In the genomic region with DNA sequence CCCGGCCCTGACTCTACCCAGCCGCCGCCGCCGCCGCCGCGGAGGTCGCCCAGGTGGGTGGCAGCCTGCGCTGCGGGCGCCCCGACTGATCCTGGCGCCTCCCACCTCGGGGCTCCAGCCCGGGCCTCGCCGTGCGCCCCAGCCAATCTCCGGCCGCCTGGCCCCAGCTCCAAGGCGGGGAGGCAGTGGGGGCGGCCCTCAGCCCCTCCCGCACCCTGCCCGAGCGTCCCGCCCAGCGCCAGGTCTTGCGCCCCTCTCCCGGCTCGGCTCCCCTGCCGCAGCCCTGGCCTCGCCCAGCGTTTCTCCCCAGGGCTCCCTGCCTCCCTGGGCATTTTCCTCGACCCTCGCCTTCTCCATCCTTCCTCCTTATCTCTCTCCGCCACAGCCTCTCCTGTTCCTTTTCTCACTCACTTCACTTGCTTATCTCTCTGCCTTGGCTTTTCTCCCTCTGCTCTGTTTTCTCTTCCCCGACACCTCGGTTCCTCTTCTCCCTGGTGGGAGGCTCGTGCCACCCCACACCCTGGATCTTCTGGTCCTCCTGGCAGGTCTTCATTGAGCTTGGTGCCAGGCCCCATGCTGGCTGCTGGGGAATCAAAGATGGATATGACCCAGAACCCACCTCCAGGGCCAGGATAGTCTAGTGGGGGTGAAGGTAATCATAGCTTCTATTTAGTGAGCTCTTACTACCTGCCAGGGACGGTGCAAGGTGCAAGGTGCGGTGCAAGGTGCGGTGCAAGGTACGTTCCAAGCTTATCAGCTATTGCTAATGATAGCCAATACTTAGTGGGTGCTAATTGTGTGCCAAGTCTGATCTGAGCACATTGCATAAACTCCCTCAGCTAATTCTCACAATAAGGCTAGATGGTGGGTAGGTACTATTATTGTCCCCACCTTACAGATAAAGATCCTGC, we compare ENCODE assay signal across 8 cellular contexts. TPM values are rescaled to one million over a fixed set of nuclear protein-coding genes. Genes with fewer than 3 reads are reported as not detected.
DNase-seq lines count a peak whose midpoint lies in the region; ATAC-seq and TF ChIP-seq lines count a peak whose summit lies in the region.

A gene with protein sequence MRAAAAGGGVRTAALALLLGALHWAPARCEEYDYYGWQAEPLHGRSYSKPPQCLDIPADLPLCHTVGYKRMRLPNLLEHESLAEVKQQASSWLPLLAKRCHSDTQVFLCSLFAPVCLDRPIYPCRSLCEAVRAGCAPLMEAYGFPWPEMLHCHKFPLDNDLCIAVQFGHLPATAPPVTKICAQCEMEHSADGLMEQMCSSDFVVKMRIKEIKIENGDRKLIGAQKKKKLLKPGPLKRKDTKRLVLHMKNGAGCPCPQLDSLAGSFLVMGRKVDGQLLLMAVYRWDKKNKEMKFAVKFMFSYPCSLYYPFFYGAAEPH (minus strand): TSS at position 87 of the 911 bp plus-strand sequence. CDS start 166 bp downstream, outside the sequence.

- H3K27ac ChIP-seq in RWPE2 (ENCODE audit: poor library complexity, severe bottlenecking) (no peak within 1 kb of the TSS), neuronal stem cell (replicated peaks; ENCODE audit: low read length) (no peak within 1 kb of the TSS), PC-9 (no peak within 1 kb of the TSS)

- no peaks in the 10 kb centered on the region for H3K36me3 ChIP-seq in RWPE2 (ENCODE audit: low read depth)
- no peaks in the 10 kb centered on the region for H3K36me3 ChIP-seq in neuronal stem cell (replicated peaks in 1 of 2; ENCODE audit: control insufficient read depth in 2 of 2, insufficient read depth in 2 of 2, low read length in 2 of 2)
- H3K36me3 ChIP-seq in PC-9 (ENCODE audit: low read depth): no peaks in the 10 kb centered on the region

- H4K91ac ChIP-seq in neuronal stem cell (ENCODE audit: low read depth, low read length, poor library complexity): no peak within 1 kb of the TSS

- peak within 1 kb of the TSS; percentile 15 for H2BK15ac ChIP-seq in neuronal stem cell (ENCODE audit: low read length)

- no peak within 1 kb of the TSS for H3K27ac Mint-ChIP-seq in glutamatergic neuron (ENCODE audit: unreplicated experiment)

- no peaks in the 10 kb centered on the region for H3K4me1 ChIP-seq in RWPE2 (ENCODE audit: insufficient read depth, poor library complexity, severe bottlenecking)
- peaks cover 4 to 6% of the 10 kb centered on the region in 2 donors for H3K4me1 ChIP-seq in neuronal stem cell (ENCODE audit: control insufficient read depth in 2 of 2, insufficient read depth in 1 of 2, low read depth in 1 of 2, low read length in 2 of 2)
- H3K4me1 ChIP-seq in PC-9 (replicated peaks; ENCODE audit: insufficient read depth): no peaks in the 10 kb centered on the region

- no peaks in the 10 kb centered on the region for H3K9me2 ChIP-seq in PC-9 (ENCODE audit: insufficient read depth)

- H3K79me2 ChIP-seq in PC-9 (ENCODE audit: low read depth): no peaks in the 10 kb centered on the region

- no peak within 1 kb of the TSS for H2BK12ac ChIP-seq in neuronal stem cell (ENCODE audit: low read length)

- no peaks in the 10 kb centered on the region for H4K20me1 ChIP-seq in PC-9 (ENCODE audit: insufficient read depth)

- no peak within 1 kb of the TSS for H2AK5ac ChIP-seq in neuronal stem cell (ENCODE audit: low read depth, low read length)

- no peak within 1 kb of the TSS for H3K4ac ChIP-seq in neuronal stem cell (ENCODE audit: low read length)

- DNase-seq in CMK (ENCODE audit: low read depth) (peak; percentile 83), RWPE2 (ENCODE audit: low spot score) (no peak), glutamatergic neuron (no peak), neuronal stem cell (ENCODE audit: low spot score) (no peak), ecto neural progenitor cell (ENCODE audit: low spot score) (no peak), PC-9 (no peak), GM10248 (ENCODE audit: extremely low spot score) (no peak), NCI-H1694 treated with DMSO at 0.1 percent for 48 hours (lab: John Stamatoyannopoulos, UW) (no peak)

- no peak within 1 kb of the TSS for H2BK5ac ChIP-seq in neuronal stem cell (ENCODE audit: low read length)

- peaks cover 28% of the 10 kb centered on the region for H3K27me3 Mint-ChIP-seq in glutamatergic neuron (ENCODE audit: unreplicated experiment)

- peak within 1 kb of the TSS; percentile 60 for H3K23ac ChIP-seq in neuronal stem cell (ENCODE audit: low read depth, low read length, poor library complexity)

- POLR2A ChIA-PET in PC-9 (lab: Charles Lee; ENCODE audit: unreplicated experiment) (no interaction called here), GM10248 (lab: Yijun Ruan, JAX) (no interaction called here)

- peaks cover 7% of the 10 kb centered on the region for H3K9me3 Mint-ChIP-seq in glutamatergic neuron (ENCODE audit: unreplicated experiment)

- no peak within 1 kb of the TSS for H2BK120ac ChIP-seq in neuronal stem cell (ENCODE audit: low read depth, low read length)

- peak within 1 kb of the TSS; percentile 13 for H3K4me3 ChIP-seq in RWPE2 (ENCODE audit: severe bottlenecking)
- H3K4me3 ChIP-seq in neuronal stem cell (ENCODE audit: low read length in 2 of 2): peak within 1 kb of the TSS; percentile 30 to 83
- no peak within 1 kb of the TSS for H3K4me3 ChIP-seq in PC-9

- ATAC-seq in RWPE2 (ENCODE audit: low read depth): no peak

- H3K4me2 ChIP-seq in neuronal stem cell (ENCODE audit: insufficient read depth, low read length, poor library complexity, severe bottlenecking): peak within 1 kb of the TSS; percentile 92
- H3K4me2 ChIP-seq in PC-9: no peak within 1 kb of the TSS

- no peaks in the 10 kb centered on the region for H3K4me1 Mint-ChIP-seq in glutamatergic neuron (ENCODE audit: low read depth, unreplicated experiment)

- H3K18ac ChIP-seq in neuronal stem cell (ENCODE audit: low read length): peak within 1 kb of the TSS; percentile 81

- peak within 1 kb of the TSS; percentile 89 for H3K4me3 Mint-ChIP-seq in glutamatergic neuron (ENCODE audit: unreplicated experiment)

- WGBS in neuronal stem cell (ENCODE audit: extremely low coverage in 2 of 2, insufficient read length in 2 of 2, insufficient replicate concordance in 1 of 2), 2 donors: no CpG with 5 or more reads among the region's 44 CpGs

- peak within 1 kb of the TSS; percentile 25 for H3K14ac ChIP-seq in neuronal stem cell (ENCODE audit: low read length)

- no peaks in the 10 kb centered on the region for H3K9me3 ChIP-seq in RWPE2 (ENCODE audit: severe bottlenecking)
- no peaks in the 10 kb centered on the region for H3K9me3 ChIP-seq in neuronal stem cell (replicated peaks in 1 of 2; ENCODE audit: control insufficient read depth in 2 of 2, insufficient read depth in 1 of 2, low read depth in 1 of 2, low read length in 2 of 2)
- H3K9me3 ChIP-seq in PC-9 (ENCODE audit: insufficient read depth, low read depth): no peaks in the 10 kb centered on the region

- CTCF ChIA-PET in PC-9 (lab: Charles Lee): no interaction called here
- CTCF ChIA-PET in GM10248 (lab: Yijun Ruan, JAX): interaction anchor here (1.0 to 1.2 kb wide), 3 partner anchors 9 to 20 kb away, joined by 3 to 5 read pairs (median 3); no protein-coding TSS in a partner anchor

- TF ChIP-seq CTCF in RWPE2 (IDR thresholded peaks at IDR 0.05; ENCODE audit: poor library complexity, severe bottlenecking) (no peak), glutamatergic neuron (IDR thresholded peaks at IDR 0.05; ENCODE audit: partially characterized antibody, unreplicated experiment) (no peak), PC-9 (conservative IDR thresholded peaks at IDR 0.05) (no peak), GM10248 (IDR thresholded peaks at IDR 0.05; ENCODE audit: control extremely low read depth, extremely low read depth, low read depth, missing control alignments) (no peak)

- H3K27me3 ChIP-seq in RWPE2 (ENCODE audit: insufficient read depth, poor library complexity, severe bottlenecking): peaks cover 45% of the 10 kb centered on the region
- H3K27me3 ChIP-seq in neuronal stem cell (ENCODE audit: control insufficient read depth in 3 of 3, insufficient read depth in 3 of 3, low read depth in 1 of 3, low read length in 3 of 3): peaks cover 15 to 63% (median 51%) of the 10 kb centered on the region in 3 experiments
- H3K27me3 ChIP-seq in PC-9 (ENCODE audit: insufficient read depth, low read depth): no peaks in the 10 kb centered on the region

- no peak within 1 kb of the TSS for H4K8ac ChIP-seq in neuronal stem cell (ENCODE audit: low read depth, low read length)

- H3K36me3 Mint-ChIP-seq in glutamatergic neuron (ENCODE audit: unreplicated experiment): peaks cover 4% of the 10 kb centered on the region

- no peaks in the 10 kb centered on the region for H3F3A ChIP-seq in PC-9 (ENCODE audit: insufficient read depth, low read depth)

- H2AFZ ChIP-seq in neuronal stem cell (ENCODE audit: low read length) (peak within 1 kb of the TSS; percentile 94), PC-9 (no peak within 1 kb of the TSS)

- BruUV-seq in PC-9 (replicated peaks; lab: Mats Ljungman, UMichigan): no TSS peak

- peak within 1 kb of the TSS; percentile 83 for H3K9ac ChIP-seq in neuronal stem cell (ENCODE audit: low read depth, low read length, poor library complexity)

- H3K79me1 ChIP-seq in neuronal stem cell (ENCODE audit: low read depth, low read length): no peaks in the 10 kb centered on the region

- intact Hi-C loops in PC-9 (cut with micrococcal nuclease; ENCODE audit: unreplicated experiment): no loop called here

RNA-seq across cellular contexts. Expression of the gene that starts here (rescaled TPM):
- total RNA-seq in glutamatergic neuron (ENCODE audit: unreplicated experiment) (not detected), PC-9 (2021) (not detected in 2 replicates)
- 0.06 TPM for polyA plus RNA-seq in neuronal stem cell (2013, experiment 1 of 2)
- polyA plus RNA-seq in neuronal stem cell (2013, experiment 2 of 2): 0.07 TPM
